Comparison of ENCODE assay signal across 28 cellular contexts in the genomic region with DNA sequence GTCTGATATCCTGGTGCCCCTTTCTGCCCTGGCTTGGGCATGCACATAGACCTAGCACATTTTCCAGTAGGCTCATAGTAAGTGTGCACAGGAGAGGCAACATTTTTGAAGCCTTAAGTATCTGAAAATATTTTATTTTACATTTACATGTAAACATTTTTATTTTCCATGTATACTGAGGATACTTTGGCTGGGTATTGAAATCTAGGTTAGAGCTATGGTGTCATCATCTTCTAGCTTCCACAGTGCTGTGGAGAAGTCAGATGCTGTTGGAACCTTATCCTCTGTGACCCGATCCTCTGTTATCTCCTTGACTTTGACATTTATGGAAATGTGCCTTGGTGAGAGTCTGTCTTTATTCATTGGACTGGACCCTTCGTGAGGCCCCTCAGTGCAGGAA.
"Had no signal": no experiment of that assay in that cellular context is flagged by ENCODE, and none has a peak within 500 bp of the region (broad histone marks: within the 10 kb centered on the region; RNA-seq: fewer than 3 reads in every experiment).

No MANE protein-coding gene starts in this region.

- H3K27me3 ChIP-seq: pancreas, suprapubic skin, testis, tibial artery, upper lobe of right lung, uterus had no signal

- H3K4me3 ChIP-seq: pancreas, psoas muscle, skin epidermis, smooth muscle cell, spleen, suprapubic skin, testis, tibial artery, transverse colon, upper lobe of right lung, uterus had no signal

- H3K4me1 ChIP-seq: pancreas, psoas muscle, uterus had no signal

- H3K36me3 ChIP-seq: neutrophil, pancreas, spleen, suprapubic skin, tibial artery, transverse colon, upper lobe of right lung, uterus had no signal

- H3K27ac ChIP-seq: neutrophil, pancreas, psoas muscle, skin epidermis, spleen, suprapubic skin, testis, tibial artery, transverse colon, upper lobe of right lung, uterus had no signal

- FAIRE-seq: pancreas had no signal

- DNase-seq: nephron progenitor cell; nucleus accumbens; pancreas; right cardiac atrium; stimulated activated CD4-positive, alpha-beta T cell treated with anti-CD3 and anti-CD28 coated beads, Interleukin-12 subunit alpha, Interleukin-12 subunit beta, amount 100 ng/mL, for 4 hours; stimulated activated CD4-positive, alpha-beta T cell treated with anti-CD3 and anti-CD28 coated beads, Interleukin-1b, Interleukin-23, amount 100 ng/mL, for 48 hours; stimulated activated CD4-positive, alpha-beta T cell treated with anti-CD3 and anti-CD28 coated beads, Interleukin-4, amount 100 ng/mL, for 1 hour; stimulated activated CD4-positive, alpha-beta T cell treated with anti-CD3 and anti-CD28 coated beads, Interleukin-4, amount 100 ng/mL, for 4 hours; stimulated activated CD8-positive, alpha-beta memory T cell treated with anti-CD3 and anti-CD28 coated beads, Interleukin-4, amount 100 ng/mL, for 48 hours; stimulated activated naive CD4-positive, alpha-beta T cell; stimulated activated naive CD8-positive, alpha-beta T cell treated with anti-CD3 and anti-CD28 coated beads, Interleukin-15, amount 100 ng/mL, for 72 hours; stimulated activated naive CD8-positive, alpha-beta T cell treated with anti-CD3 and anti-CD28 coated beads, Interleukin-15, Interleukin-2, amounts not matched to agents 100 U/mL and 50 U/mL, for 24 hours; substantia nigra; testis; transverse colon; uterus had no signal

- H3K9me3 ChIP-seq: neutrophil, pancreas, psoas muscle, suprapubic skin, testis, upper lobe of right lung, uterus had no signal

- H3K4me2 ChIP-seq: smooth muscle cell had no signal

- ATAC-seq: naive thymus-derived CD8-positive, alpha-beta T cell; natural killer cell treated with Interleukin-12 subunit alpha and Interleukin-12 subunit beta and Interleukin-15 and Interleukin-18, amount 100 ng/mL, for 72 hours; pancreas; psoas muscle; right cardiac atrium; sciatic nerve; stimulated activated memory B cell treated with anti-CD40 and anti-IgM and Interleukin-4, amounts not matched to agents 10 μg/mL and 1 μg/mL and 100 μg/mL, for 72 hours; stimulated activated naive CD8-positive, alpha-beta T cell treated with anti-CD3 and anti-CD28 coated beads, Interleukin-15, amount 100 ng/mL, for 72 hours; stimulated activated naive CD8-positive, alpha-beta T cell treated with anti-CD3 and anti-CD28 coated beads, Interleukin-15, Interleukin-2, amounts not matched to agents 100 U/mL and 50 U/mL, for 24 hours; upper lobe of right lung had no signal
